Comparison of ENCODE assay signal across 1 cellular context in genomic region chr2:102238778-102239177, GRCh38.
TF ChIP-seq lines count a peak whose summit lies in the region.

No MANE protein-coding gene starts in this region.

TF ChIP-seq in A549, 52 proteins besides CTCF, POLR2A, EP300 and RAD21 (continued from another document):
- TF ChIP-seq, protein P1, sequence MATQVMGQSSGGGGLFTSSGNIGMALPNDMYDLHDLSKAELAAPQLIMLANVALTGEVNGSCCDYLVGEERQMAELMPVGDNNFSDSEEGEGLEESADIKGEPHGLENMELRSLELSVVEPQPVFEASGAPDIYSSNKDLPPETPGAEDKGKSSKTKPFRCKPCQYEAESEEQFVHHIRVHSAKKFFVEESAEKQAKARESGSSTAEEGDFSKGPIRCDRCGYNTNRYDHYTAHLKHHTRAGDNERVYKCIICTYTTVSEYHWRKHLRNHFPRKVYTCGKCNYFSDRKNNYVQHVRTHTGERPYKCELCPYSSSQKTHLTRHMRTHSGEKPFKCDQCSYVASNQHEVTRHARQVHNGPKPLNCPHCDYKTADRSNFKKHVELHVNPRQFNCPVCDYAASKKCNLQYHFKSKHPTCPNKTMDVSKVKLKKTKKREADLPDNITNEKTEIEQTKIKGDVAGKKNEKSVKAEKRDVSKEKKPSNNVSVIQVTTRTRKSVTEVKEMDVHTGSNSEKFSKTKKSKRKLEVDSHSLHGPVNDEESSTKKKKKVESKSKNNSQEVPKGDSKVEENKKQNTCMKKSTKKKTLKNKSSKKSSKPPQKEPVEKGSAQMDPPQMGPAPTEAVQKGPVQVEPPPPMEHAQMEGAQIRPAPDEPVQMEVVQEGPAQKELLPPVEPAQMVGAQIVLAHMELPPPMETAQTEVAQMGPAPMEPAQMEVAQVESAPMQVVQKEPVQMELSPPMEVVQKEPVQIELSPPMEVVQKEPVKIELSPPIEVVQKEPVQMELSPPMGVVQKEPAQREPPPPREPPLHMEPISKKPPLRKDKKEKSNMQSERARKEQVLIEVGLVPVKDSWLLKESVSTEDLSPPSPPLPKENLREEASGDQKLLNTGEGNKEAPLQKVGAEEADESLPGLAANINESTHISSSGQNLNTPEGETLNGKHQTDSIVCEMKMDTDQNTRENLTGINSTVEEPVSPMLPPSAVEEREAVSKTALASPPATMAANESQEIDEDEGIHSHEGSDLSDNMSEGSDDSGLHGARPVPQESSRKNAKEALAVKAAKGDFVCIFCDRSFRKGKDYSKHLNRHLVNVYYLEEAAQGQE (IDR thresholded peaks at IDR 0.05) = no peak
- TF ChIP-seq, protein P2, sequence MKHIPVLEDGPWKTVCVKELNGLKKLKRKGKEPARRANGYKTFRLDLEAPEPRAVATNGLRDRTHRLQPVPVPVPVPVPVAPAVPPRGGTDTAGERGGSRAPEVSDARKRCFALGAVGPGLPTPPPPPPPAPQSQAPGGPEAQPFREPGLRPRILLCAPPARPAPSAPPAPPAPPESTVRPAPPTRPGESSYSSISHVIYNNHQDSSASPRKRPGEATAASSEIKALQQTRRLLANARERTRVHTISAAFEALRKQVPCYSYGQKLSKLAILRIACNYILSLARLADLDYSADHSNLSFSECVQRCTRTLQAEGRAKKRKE (CRISPR knock-in tag; IDR thresholded peaks at IDR 0.05; ENCODE audit: low read depth) = no peak
- TF ChIP-seq, protein P3, sequence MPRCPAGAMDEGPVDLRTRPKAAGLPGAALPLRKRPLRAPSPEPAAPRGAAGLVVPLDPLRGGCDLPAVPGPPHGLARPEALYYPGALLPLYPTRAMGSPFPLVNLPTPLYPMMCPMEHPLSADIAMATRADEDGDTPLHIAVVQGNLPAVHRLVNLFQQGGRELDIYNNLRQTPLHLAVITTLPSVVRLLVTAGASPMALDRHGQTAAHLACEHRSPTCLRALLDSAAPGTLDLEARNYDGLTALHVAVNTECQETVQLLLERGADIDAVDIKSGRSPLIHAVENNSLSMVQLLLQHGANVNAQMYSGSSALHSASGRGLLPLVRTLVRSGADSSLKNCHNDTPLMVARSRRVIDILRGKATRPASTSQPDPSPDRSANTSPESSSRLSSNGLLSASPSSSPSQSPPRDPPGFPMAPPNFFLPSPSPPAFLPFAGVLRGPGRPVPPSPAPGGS (IDR thresholded peaks at IDR 0.05) = no peak
- no peak for TF ChIP-seq CEBPB (IDR thresholded peaks at IDR 0.05)
- no peak for TF ChIP-seq KDM1A (IDR thresholded peaks at IDR 0.05; ENCODE audit: low read depth)
- no peak for TF ChIP-seq CBX2 (IDR thresholded peaks at IDR 0.05; ENCODE audit: borderline replicate concordance, low read depth)
- no peak for TF ChIP-seq NR3C1 (IDR thresholded peaks at IDR 0.05)
- TF ChIP-seq RFX5 (IDR thresholded peaks at IDR 0.05) = no peak
- TF ChIP-seq, protein P4, sequence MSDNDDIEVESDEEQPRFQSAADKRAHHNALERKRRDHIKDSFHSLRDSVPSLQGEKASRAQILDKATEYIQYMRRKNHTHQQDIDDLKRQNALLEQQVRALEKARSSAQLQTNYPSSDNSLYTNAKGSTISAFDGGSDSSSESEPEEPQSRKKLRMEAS (IDR thresholded peaks at IDR 0.05) = no peak
- TF ChIP-seq ELK1 (IDR thresholded peaks at IDR 0.05; ENCODE audit: low read depth, low read length) = no peak
- TF ChIP-seq NFE2L2 (conservative IDR thresholded peaks at IDR 0.05; ENCODE audit: low read length) = no peak
- TF ChIP-seq ZNF302 (CRISPR knock-in tag; IDR thresholded peaks at IDR 0.05) = no peak
- TF ChIP-seq, protein P5, sequence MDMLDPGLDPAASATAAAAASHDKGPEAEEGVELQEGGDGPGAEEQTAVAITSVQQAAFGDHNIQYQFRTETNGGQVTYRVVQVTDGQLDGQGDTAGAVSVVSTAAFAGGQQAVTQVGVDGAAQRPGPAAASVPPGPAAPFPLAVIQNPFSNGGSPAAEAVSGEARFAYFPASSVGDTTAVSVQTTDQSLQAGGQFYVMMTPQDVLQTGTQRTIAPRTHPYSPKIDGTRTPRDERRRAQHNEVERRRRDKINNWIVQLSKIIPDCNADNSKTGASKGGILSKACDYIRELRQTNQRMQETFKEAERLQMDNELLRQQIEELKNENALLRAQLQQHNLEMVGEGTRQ (IDR thresholded peaks at IDR 0.05) = no peak
- no peak for TF ChIP-seq MAFK (IDR thresholded peaks at IDR 0.05; ENCODE audit: partially characterized antibody)
- TF ChIP-seq JUN (IDR thresholded peaks at IDR 0.05) = no peak
- no peak for TF ChIP-seq HDAC2 (IDR thresholded peaks at IDR 0.05)
- TF ChIP-seq PHF8 (IDR thresholded peaks at IDR 0.05; ENCODE audit: borderline replicate concordance, low read depth) = no peak
